Comparison of ENCODE assay signal across 9 cellular contexts in the genomic region with DNA sequence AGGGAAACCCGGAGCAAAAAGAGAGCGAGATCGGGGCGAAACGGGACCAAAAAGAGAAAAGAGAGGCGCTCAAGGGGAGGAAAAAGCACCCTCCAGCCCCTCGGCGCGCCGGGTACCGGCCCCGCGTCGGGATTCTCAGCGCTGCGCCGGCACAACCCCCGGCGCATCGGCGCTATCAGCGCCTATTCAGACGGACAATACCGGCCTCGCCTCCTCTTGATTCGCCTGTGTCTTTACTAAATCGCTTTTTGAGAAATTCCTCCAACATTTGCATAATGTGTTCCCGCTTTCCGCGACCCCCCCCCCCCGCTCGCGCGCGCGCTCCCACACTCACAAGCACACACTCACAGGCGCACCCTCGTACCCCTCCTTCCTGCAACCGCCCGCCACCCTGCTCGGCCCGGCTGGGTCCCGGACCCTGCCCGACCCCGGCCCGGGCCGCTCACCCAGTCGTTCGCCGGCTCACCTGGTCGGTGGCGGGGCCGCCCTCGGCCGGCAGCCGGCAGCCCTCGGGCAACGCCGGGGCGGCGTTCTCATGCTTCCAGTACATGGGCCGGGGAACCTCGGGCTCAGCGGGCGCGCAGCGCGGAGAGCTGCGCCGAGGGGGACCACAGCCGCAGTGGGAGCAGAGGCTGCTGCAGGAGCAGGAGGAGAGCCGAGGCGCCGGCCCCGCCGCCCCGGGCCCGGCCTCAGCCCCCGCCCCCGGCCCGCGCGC. TPM values are rescaled to one million over a fixed set of nuclear protein-coding genes. Genes with fewer than 3 reads are reported as not detected.
DNase-seq lines count a peak whose midpoint lies in the region; ATAC-seq and TF ChIP-seq lines count a peak whose summit lies in the region.
"Had no signal": no experiment of that assay in that cellular context is flagged by ENCODE, and none has a peak within 500 bp of the region (broad histone marks: within the 10 kb centered on the region; RNA-seq: fewer than 3 reads in every experiment).

No MANE protein-coding gene starts in this region.

- ATAC-seq in activated B cell treated with CpG ODN at 0.5 μM for 24 hours (ENCODE audit: low read depth) (peak; percentile 18), GM18861 (IDR thresholded peaks at IDR 0.05; ENCODE audit: unreplicated experiment) (no peak)

- H3K36me3 Mint-ChIP-seq in activated B cell treated with CpG ODN at 0.5 μM for 24 hours (ENCODE audit: low read depth), result no peaks in the 10 kb centered on the region
- H3K36me3 Mint-ChIP-seq in stimulated activated naive CD8-positive, alpha-beta T cell treated with anti-CD3 and anti-CD28 coated beads, Interleukin-15, Interleukin-2, amounts not matched to agents 100 ng/mL and 50 ng/mL, for 24 hours (ENCODE audit: low read depth), result no peaks in the 10 kb centered on the region

- CTCF ChIA-PET in activated B cell treated with CpG ODN at 0.5 μM for 24 hours (lab: Charles Lee), result no interaction called here

- H3K9me3 Mint-ChIP-seq in activated B cell treated with CpG ODN at 0.5 μM for 24 hours, result no peaks in the 10 kb centered on the region
- H3K9me3 Mint-ChIP-seq in stimulated activated naive CD8-positive, alpha-beta T cell treated with anti-CD3 and anti-CD28 coated beads, Interleukin-15, Interleukin-2, amounts not matched to agents 100 ng/mL and 50 ng/mL, for 24 hours, result no peaks in the 10 kb centered on the region

- POLR2A ChIA-PET in activated B cell treated with CpG ODN at 0.5 μM for 24 hours (lab: Charles Lee), result interaction anchor here (0.7 kb wide), 2 partner anchors 1215 to 1335 kb away, joined by 5 to 7 read pairs; no protein-coding TSS in a partner anchor

- H3K4me3 ChIP-seq in iPS-18c (ENCODE audit: insufficient read depth, low read depth, low read length), result peak overlapping the region; percentile 44

- peaks cover 4% of the 10 kb centered on the region for H3K4me1 Mint-ChIP-seq in activated B cell treated with CpG ODN at 0.5 μM for 24 hours
- H3K4me1 Mint-ChIP-seq in stimulated activated naive CD8-positive, alpha-beta T cell treated with anti-CD3 and anti-CD28 coated beads, Interleukin-15, Interleukin-2, amounts not matched to agents 100 ng/mL and 50 ng/mL, for 24 hours (ENCODE audit: low read depth), result peaks cover 3% of the 10 kb centered on the region

- intact Hi-C loops in activated B cell treated with CpG ODN at 0.5 μM for 24 hours (cut with micrococcal nuclease), result no loop called here

- H3K27me3 Mint-ChIP-seq in activated B cell treated with CpG ODN at 0.5 μM for 24 hours, result peaks cover 26% of the 10 kb centered on the region
- H3K27me3 Mint-ChIP-seq in stimulated activated naive CD8-positive, alpha-beta T cell treated with anti-CD3 and anti-CD28 coated beads, Interleukin-15, Interleukin-2, amounts not matched to agents 100 ng/mL and 50 ng/mL, for 24 hours, result peaks cover 47% of the 10 kb centered on the region

- DNase-seq in NCI-H2196 (lab: John Stamatoyannopoulos, UW; ENCODE audit: unreplicated experiment) (peak; percentile 14), NCI-H2196 treated with DMSO at 0.1 percent for 48 hours (lab: John Stamatoyannopoulos, UW; ENCODE audit: unreplicated experiment) (no peak), activated B cell treated with CpG ODN at 0.5 μM for 24 hours (no peak), HK-2 (ENCODE audit: unreplicated experiment) (no peak), A172 (ENCODE audit: low spot score) (no peak)
- DNase-seq: CD4-positive, CD25-positive, alpha-beta regulatory T cell had no signal

- TF ChIP-seq CTCF in activated B cell treated with CpG ODN at 0.5 μM for 24 hours (IDR thresholded peaks at IDR 0.05), result no peak

- no peak overlapping the region for H3K27ac Mint-ChIP-seq in activated B cell treated with CpG ODN at 0.5 μM for 24 hours
- no peak overlapping the region for H3K27ac Mint-ChIP-seq in stimulated activated naive CD8-positive, alpha-beta T cell treated with anti-CD3 and anti-CD28 coated beads, Interleukin-15, Interleukin-2, amounts not matched to agents 100 ng/mL and 50 ng/mL, for 24 hours
- H3K27ac Mint-ChIP-seq: CD4-positive, CD25-positive, alpha-beta regulatory T cell had no signal

- H3K9me3 ChIP-seq in iPS-18c (ENCODE audit: control insufficient read depth, insufficient read depth, low read length), result peaks cover 8% of the 10 kb centered on the region

- H3K4me3 Mint-ChIP-seq in activated B cell treated with CpG ODN at 0.5 μM for 24 hours, result peak overlapping the region; percentile 58
- H3K4me3 Mint-ChIP-seq in stimulated activated naive CD8-positive, alpha-beta T cell treated with anti-CD3 and anti-CD28 coated beads, Interleukin-15, Interleukin-2, amounts not matched to agents 100 ng/mL and 50 ng/mL, for 24 hours, result peak overlapping the region; percentile 27

RNA-seq across cellular contexts. Expression of gene LHX6, which starts 0.4 kb away (rescaled TPM):
- not detected in 2 replicates for total RNA-seq in activated B cell treated with CpG ODN at 0.5 μM for 24 hours
- 2.2 and 2.5 TPM in 2 replicates for total RNA-seq in A172 (2014; rRNA removed; shearing (Covaris generic))
- total RNA-seq: CD4-positive, CD25-positive, alpha-beta regulatory T cell had no signal

RNA-seq across cellular contexts. Expression of gene RBM18, which starts 36.3 kb away (rescaled TPM):
- total RNA-seq in activated B cell treated with CpG ODN at 0.5 μM for 24 hours, result 14.2 and 15.3 TPM in 2 replicates
- total RNA-seq in A172 (2014; rRNA removed; shearing (Covaris generic)), result 12.1 and 15.2 TPM in 2 replicates

RNA-seq across cellular contexts. Expression of gene MRRF, which starts 36.3 kb away (rescaled TPM):
- total RNA-seq in activated B cell treated with CpG ODN at 0.5 μM for 24 hours, result 55.2 and 60.6 TPM in 2 replicates
- total RNA-seq in A172 (2014; rRNA removed; shearing (Covaris generic)), result 102 and 120 TPM in 2 replicates
